ENCODE assay signal across 30 cellular contexts in genomic region chr19:19677579-19677978, GRCh38. TPM values are rescaled to one million over a fixed set of nuclear protein-coding genes. Genes with fewer than 3 reads are reported as not detected.
A peak's percentile ranks its signal among the peaks of the same experiment; 100 is the strongest.
DNase-seq lines count a peak whose midpoint lies in the region; ATAC-seq and TF ChIP-seq lines count a peak whose summit lies in the region.
"Had no signal": no experiment of that assay in that cellular context is flagged by ENCODE, and none has a peak within 500 bp of the region (broad histone marks: within the 10 kb centered on the region; RNA-seq: fewer than 3 reads in every experiment).

No MANE protein-coding gene starts in this region.

- H3K9ac ChIP-seq in BLaER1: no peak overlapping the region

- H3K4me2 ChIP-seq in BLaER1: no peak overlapping the region
- H3K4me2 ChIP-seq: GM23338 had no signal

- no peak overlapping the region for H3K27ac ChIP-seq in BLaER1
- H3K27ac ChIP-seq: colonic mucosa, lower lobe of right lung, pancreas, Peyer's patch, skin epidermis, thoracic aorta, uterus had no signal

- POLR2A ChIA-PET in activated CD4-positive, alpha-beta memory T cell treated with anti-CD3 and anti-CD28 coated beads for 36 hours (lab: Charles Lee): no interaction called here
- POLR2A ChIA-PET in activated CD4-positive, alpha-beta memory T cell treated with anti-CD3 and anti-CD28 coated beads, Interleukin-2, amount 10 ng/mL, durations not matched to agents 7 days and 5 days (lab: Charles Lee): interaction anchor here (1.0 kb wide), 1 partner anchor 14 kb away, joined by 3 read pairs; the partner anchor contains the start of gene ATP13A1
- POLR2A ChIA-PET in WTC11 (lab: Charles Lee): no interaction called here

- H3K27me3 Mint-ChIP-seq in activated CD4-positive, alpha-beta memory T cell treated with anti-CD3 and anti-CD28 coated beads for 36 hours: no peaks in the 10 kb centered on the region
- no peaks in the 10 kb centered on the region for H3K27me3 Mint-ChIP-seq in activated CD4-positive, alpha-beta memory T cell treated with anti-CD3 and anti-CD28 coated beads, Interleukin-2, amount 10 ng/mL, durations not matched to agents 7 days and 5 days
- no peaks in the 10 kb centered on the region for H3K27me3 Mint-ChIP-seq in WTC11 (ENCODE audit: low read depth)
- H3K27me3 Mint-ChIP-seq: activated naive CD8-positive, alpha-beta T cell treated with anti-CD3 and anti-CD28 coated beads, Interleukin-2, amount 10 ng/mL, durations not matched to agents 7 days and 5 days; stimulated activated naive CD8-positive, alpha-beta T cell treated with anti-CD3 and anti-CD28 coated beads, Interleukin-15, Interleukin-2, amounts not matched to agents 100 ng/mL and 50 ng/mL, for 24 hours had no signal

- H3K9me3 ChIP-seq in BLaER1: peaks cover 100% of the 10 kb centered on the region
- H3K9me3 ChIP-seq: colonic mucosa, pancreas had no signal

- peaks cover 93% of the 10 kb centered on the region for H3K36me3 Mint-ChIP-seq in activated CD4-positive, alpha-beta memory T cell treated with anti-CD3 and anti-CD28 coated beads for 36 hours
- peaks cover 97% of the 10 kb centered on the region for H3K36me3 Mint-ChIP-seq in activated CD4-positive, alpha-beta memory T cell treated with anti-CD3 and anti-CD28 coated beads, Interleukin-2, amount 10 ng/mL, durations not matched to agents 7 days and 5 days (ENCODE audit: low read depth)
- H3K36me3 Mint-ChIP-seq in WTC11: peaks cover 75% of the 10 kb centered on the region

- peak overlapping the region; percentile 42 for H3K27ac Mint-ChIP-seq in activated CD4-positive, alpha-beta memory T cell treated with anti-CD3 and anti-CD28 coated beads for 36 hours
- H3K27ac Mint-ChIP-seq in activated CD4-positive, alpha-beta memory T cell treated with anti-CD3 and anti-CD28 coated beads, Interleukin-2, amount 10 ng/mL, durations not matched to agents 7 days and 5 days: no peak overlapping the region
- 0 out of 2 replicates have a peak overlapping the region, but pooled peaks have one; percentile 50 for H3K27ac Mint-ChIP-seq in WTC11
- H3K27ac Mint-ChIP-seq: activated naive CD8-positive, alpha-beta T cell treated with anti-CD3 and anti-CD28 coated beads, Interleukin-2, amount 10 ng/mL, durations not matched to agents 7 days and 5 days; activated T-helper 1 cell treated with anti-CD3 and anti-CD28 coated beads, Interleukin-12 subunit alpha, Interleukin-12 subunit beta, Interleukin-2, Interleukin-4 antibody, amounts not matched to agents 30 ng/mL and 10 ng/mL and 1 ng/mL, durations not matched to agents 14 hours and 24 hours and 36 hours; CD14-positive monocyte; GM23338; stimulated activated naive CD8-positive, alpha-beta T cell treated with anti-CD3 and anti-CD28 coated beads, Interleukin-15, Interleukin-2, amounts not matched to agents 100 ng/mL and 50 ng/mL, for 24 hours had no signal

- TF ChIP-seq CTCF in WTC11 (IDR thresholded peaks at IDR 0.05): no peak

- peaks cover 99% of the 10 kb centered on the region for H3K36me3 ChIP-seq in BLaER1
- H3K36me3 ChIP-seq: uterus had no signal

- H3K4me3 ChIP-seq in BLaER1: peak overlapping the region; percentile 31; the same call in 1 of the 2 replicates
- H3K4me3 ChIP-seq: colonic mucosa, GM23338, lower lobe of right lung, pancreas, Peyer's patch, skin epidermis, thoracic aorta, uterus had no signal

- no peaks in the 10 kb centered on the region for H4K20me1 ChIP-seq in BLaER1

- peaks cover 66% of the 10 kb centered on the region for H3K9me3 Mint-ChIP-seq in activated CD4-positive, alpha-beta memory T cell treated with anti-CD3 and anti-CD28 coated beads for 36 hours
- peaks cover 57% of the 10 kb centered on the region for H3K9me3 Mint-ChIP-seq in activated CD4-positive, alpha-beta memory T cell treated with anti-CD3 and anti-CD28 coated beads, Interleukin-2, amount 10 ng/mL, durations not matched to agents 7 days and 5 days
- 0 out of 2 replicates have a peak, but pooled peaks cover 3% of the 10 kb centered on the region for H3K9me3 Mint-ChIP-seq in WTC11

- H3K4me1 ChIP-seq in BLaER1: no peaks in the 10 kb centered on the region
- H3K4me1 ChIP-seq: colonic mucosa, lower lobe of right lung, pancreas, Peyer's patch, uterus had no signal

- H3K4me3 Mint-ChIP-seq in activated CD4-positive, alpha-beta memory T cell treated with anti-CD3 and anti-CD28 coated beads for 36 hours: no peak overlapping the region
- no peak overlapping the region for H3K4me3 Mint-ChIP-seq in activated CD4-positive, alpha-beta memory T cell treated with anti-CD3 and anti-CD28 coated beads, Interleukin-2, amount 10 ng/mL, durations not matched to agents 7 days and 5 days
- no peak overlapping the region for H3K4me3 Mint-ChIP-seq in WTC11
- H3K4me3 Mint-ChIP-seq: activated naive CD8-positive, alpha-beta T cell treated with anti-CD3 and anti-CD28 coated beads, Interleukin-2, amount 10 ng/mL, durations not matched to agents 7 days and 5 days; activated T-helper 1 cell treated with anti-CD3 and anti-CD28 coated beads, Interleukin-12 subunit alpha, Interleukin-12 subunit beta, Interleukin-2, Interleukin-4 antibody, amounts not matched to agents 30 ng/mL and 10 ng/mL and 1 ng/mL, durations not matched to agents 14 hours and 24 hours and 36 hours; CD14-positive monocyte; GM23338; neural crest cell; stimulated activated naive CD8-positive, alpha-beta T cell treated with anti-CD3 and anti-CD28 coated beads, Interleukin-15, Interleukin-2, amounts not matched to agents 100 ng/mL and 50 ng/mL, for 24 hours had no signal

- peaks cover 25% of the 10 kb centered on the region for H3K4me1 Mint-ChIP-seq in activated CD4-positive, alpha-beta memory T cell treated with anti-CD3 and anti-CD28 coated beads for 36 hours (ENCODE audit: low read depth)
- peaks cover 14% of the 10 kb centered on the region for H3K4me1 Mint-ChIP-seq in activated CD4-positive, alpha-beta memory T cell treated with anti-CD3 and anti-CD28 coated beads, Interleukin-2, amount 10 ng/mL, durations not matched to agents 7 days and 5 days
- 0 out of 2 replicates have a peak, but pooled peaks cover 3% of the 10 kb centered on the region for H3K4me1 Mint-ChIP-seq in WTC11
- H3K4me1 Mint-ChIP-seq: CD14-positive monocyte, neural crest cell had no signal

- no peaks in the 10 kb centered on the region for H3K27me3 ChIP-seq in BLaER1
- H3K27me3 ChIP-seq: colonic mucosa, pancreas, Peyer's patch, uterus had no signal

- DNase-seq in activated CD4-positive, alpha-beta memory T cell treated with anti-CD3 and anti-CD28 coated beads for 36 hours: no peak
- no peak for DNase-seq in activated CD4-positive, alpha-beta memory T cell treated with anti-CD3 and anti-CD28 coated beads, Interleukin-2, amount 10 ng/mL, durations not matched to agents 7 days and 5 days
- DNase-seq in WTC11 (ENCODE audit: low spot score) (no peak), islet precursor cell (peak; percentile 5), NCI-H345 treated with DMSO at 0.1 percent for 48 hours (lab: John Stamatoyannopoulos, UW; ENCODE audit: unreplicated experiment) (no peak)
- no peak for DNase-seq in NK-92 treated with Interleukin-12 subunit alpha and Interleukin-12 subunit beta, amount 100 ng/mL, for 24 hours (lab: John Stamatoyannopoulos, UW)
- DNase-seq: 8988T; activated naive CD8-positive, alpha-beta T cell treated with anti-CD3 and anti-CD28 coated beads, Interleukin-2, amount 10 ng/mL, durations not matched to agents 7 days and 5 days; colonic mucosa; effector CD8-positive, alpha-beta T cell; Kasumi-1; kidney glomerular epithelial cell; lower lobe of right lung; NCI-H1417; NCI-H2029 treated with DMSO at 0.1 percent for 48 hours; NCI-H69; pancreas; retina; SHP77 treated with DMSO at 0.1 percent for 48 hours; uterus had no signal

- intact Hi-C loops in activated CD4-positive, alpha-beta memory T cell treated with anti-CD3 and anti-CD28 coated beads for 36 hours (cut with micrococcal nuclease): no loop called here

- CTCF ChIA-PET in activated CD4-positive, alpha-beta memory T cell treated with anti-CD3 and anti-CD28 coated beads for 36 hours (lab: Charles Lee): no interaction called here
- CTCF ChIA-PET in activated CD4-positive, alpha-beta memory T cell treated with anti-CD3 and anti-CD28 coated beads, Interleukin-2, amount 10 ng/mL, durations not matched to agents 7 days and 5 days (lab: Charles Lee): no interaction called here
- CTCF ChIA-PET in WTC11 (lab: Charles Lee): no interaction called here

- no peak for ATAC-seq in WTC11
- ATAC-seq in GM18498 (IDR thresholded peaks at IDR 0.05; ENCODE audit: unreplicated experiment): no peak
- ATAC-seq: GM23338, lower lobe of right lung, pancreas had no signal

RNA-seq across cellular contexts. Expression of gene ZNF101, which starts 8.9 kb away (rescaled TPM):
- total RNA-seq in activated CD4-positive, alpha-beta memory T cell treated with anti-CD3 and anti-CD28 coated beads for 36 hours: 10 to 100 TPM; 76.0 to 77.0 TPM
- total RNA-seq in activated CD4-positive, alpha-beta memory T cell treated with anti-CD3 and anti-CD28 coated beads, Interleukin-2, amount 10 ng/mL, durations not matched to agents 7 days and 5 days: 100 to 1,000 TPM; 105 to 108 TPM
- total RNA-seq in WTC11 (2021): 51.3 to 54.0 TPM (median 51.4 TPM) in 3 replicates

RNA-seq across cellular contexts. Expression of gene ATP13A1, which starts 14.1 kb away (rescaled TPM):
- total RNA-seq in activated CD4-positive, alpha-beta memory T cell treated with anti-CD3 and anti-CD28 coated beads for 36 hours: 10 to 100 TPM; 66.6 to 69.2 TPM
- total RNA-seq in activated CD4-positive, alpha-beta memory T cell treated with anti-CD3 and anti-CD28 coated beads, Interleukin-2, amount 10 ng/mL, durations not matched to agents 7 days and 5 days: 100 to 1,000 TPM; 102 to 107 TPM
- total RNA-seq in WTC11 (2021): 63.4 to 82.6 TPM (median 64.3 TPM) in 3 replicates

RNA-seq across cellular contexts. Expression of gene GMIP, which starts 34.1 kb away (rescaled TPM):
- total RNA-seq in activated CD4-positive, alpha-beta memory T cell treated with anti-CD3 and anti-CD28 coated beads for 36 hours: 10 to 100 TPM; 78.6 to 79.4 TPM
- total RNA-seq in activated CD4-positive, alpha-beta memory T cell treated with anti-CD3 and anti-CD28 coated beads, Interleukin-2, amount 10 ng/mL, durations not matched to agents 7 days and 5 days: 100 to 1,000 TPM; 111 to 112 TPM
- total RNA-seq in WTC11 (2021): 19.8 to 23.0 TPM (median 21.9 TPM) in 3 replicates

RNA-seq across cellular contexts. Expression of gene LPAR2, which starts 49.6 kb away (rescaled TPM):
- 10 to 100 TPM; 32.5 to 33.1 TPM for total RNA-seq in activated CD4-positive, alpha-beta memory T cell treated with anti-CD3 and anti-CD28 coated beads for 36 hours
- 10 to 100 TPM; 43.2 to 46.2 TPM for total RNA-seq in activated CD4-positive, alpha-beta memory T cell treated with anti-CD3 and anti-CD28 coated beads, Interleukin-2, amount 10 ng/mL, durations not matched to agents 7 days and 5 days
- 42.9 to 45.1 TPM (median 44.5 TPM) in 3 replicates for total RNA-seq in WTC11 (2021)

RNA-seq across cellular contexts. Expression of gene ZNF14, which starts 55.3 kb away (rescaled TPM):
- 1 to 10 TPM; 6.8 to 7.9 TPM for total RNA-seq in activated CD4-positive, alpha-beta memory T cell treated with anti-CD3 and anti-CD28 coated beads for 36 hours
- total RNA-seq in activated CD4-positive, alpha-beta memory T cell treated with anti-CD3 and anti-CD28 coated beads, Interleukin-2, amount 10 ng/mL, durations not matched to agents 7 days and 5 days: 1 to 10 TPM; 8.0 to 8.4 TPM
- total RNA-seq in WTC11 (2021): 5.7 to 6.6 TPM (median 6.6 TPM) in 3 replicates
